In the genomic region with DNA sequence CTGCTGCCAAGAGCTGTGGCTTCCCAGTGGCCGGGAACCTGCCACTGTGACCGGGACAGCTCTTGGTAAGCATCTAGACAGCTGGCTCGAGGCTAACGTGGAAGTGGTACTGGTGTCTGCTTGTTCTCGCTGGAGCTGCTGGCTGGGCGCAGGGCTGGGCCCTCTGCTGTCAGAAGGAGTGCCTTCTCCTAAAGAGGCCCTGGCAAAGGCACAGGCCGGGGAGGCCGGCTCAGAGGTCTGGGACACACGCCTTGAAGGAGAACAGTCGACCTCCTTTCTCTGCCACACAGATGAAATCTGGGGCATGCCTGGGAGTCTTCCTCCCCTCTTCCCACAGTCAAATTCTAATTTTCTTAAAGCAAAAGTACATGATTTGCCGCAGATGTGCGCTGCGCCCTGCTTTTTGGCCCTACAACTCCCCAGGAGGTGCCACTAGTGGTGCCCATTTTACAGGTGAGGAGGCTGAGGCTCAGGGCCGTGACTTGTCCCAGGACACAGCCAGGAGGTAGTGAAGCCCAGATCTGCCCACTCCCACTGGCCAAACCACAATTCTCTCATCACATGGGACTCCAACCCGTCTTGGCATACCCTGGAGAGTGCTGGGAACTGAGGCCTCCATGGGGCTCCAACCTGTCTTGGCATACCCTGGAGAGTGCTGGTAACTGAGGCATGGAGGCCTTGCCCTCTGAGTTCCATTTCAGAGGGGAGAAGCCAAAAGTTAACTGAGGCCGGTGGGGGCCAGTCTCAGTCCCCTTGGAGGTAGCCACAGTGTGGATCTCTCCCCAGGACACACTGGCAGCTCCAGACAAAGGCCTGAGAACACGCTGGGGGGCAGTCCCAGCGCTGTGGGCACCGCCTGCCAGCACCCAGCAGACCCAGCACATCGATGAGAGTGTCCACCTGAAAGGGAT, we compare ENCODE assay signal across 17 cellular contexts. TPM values are rescaled to one million over a fixed set of nuclear protein-coding genes. Genes with fewer than 3 reads are reported as not detected.
A peak's percentile ranks its signal among the peaks of the same experiment; 100 is the strongest.
DNase-seq lines count a peak whose midpoint lies in the region; ATAC-seq and TF ChIP-seq lines count a peak whose summit lies in the region.
"Had no signal": no experiment of that assay in that cellular context is flagged by ENCODE, and none has a peak within 500 bp of the region (broad histone marks: within the 10 kb centered on the region; RNA-seq: fewer than 3 reads in every experiment).

No MANE protein-coding gene starts in this region.

- H3K14ac ChIP-seq in mesenchymal stem cell (ENCODE audit: low read length in 2 of 2): no peak overlapping the region

- CTCF ChIA-PET in HEK293T (lab: Yijun Ruan, JAX): no interaction called here

- H2BK5ac ChIP-seq in mesenchymal stem cell (ENCODE audit: low read depth, low read length, poor library complexity, severe bottlenecking): no peak overlapping the region

- no peaks in the 10 kb centered on the region for H3K79me1 ChIP-seq in mesenchymal stem cell (replicated peaks; ENCODE audit: low read length, poor library complexity, severe bottlenecking)

- no peaks in the 10 kb centered on the region for H3K27me3 ChIP-seq in WERI-Rb-1 (ENCODE audit: insufficient read depth, low read depth, severe bottlenecking)
- no peaks in the 10 kb centered on the region for H3K27me3 ChIP-seq in heart left ventricle
- H3K27me3 ChIP-seq in right lobe of liver: no peaks in the 10 kb centered on the region
- H3K27me3 ChIP-seq in mesenchymal stem cell (ENCODE audit: control insufficient read depth in 1 of 2, insufficient read depth in 1 of 2, low read length in 2 of 2): peaks cover under 1 to 10% of the 10 kb centered on the region in 2 experiments

- no peak overlapping the region for H3K18ac ChIP-seq in mesenchymal stem cell (ENCODE audit: low read depth in 1 of 2, low read length in 2 of 2)

- intact Hi-C loops in heart left ventricle (cut with DNase I): no loop called here
- intact Hi-C loops in right lobe of liver (cut with DNase I): no loop called here
- intact Hi-C loops in sciatic nerve (cut with DNase I): no loop called here

- no peak for DNase-seq in WERI-Rb-1
- DNase-seq in heart left ventricle: peak in 3 of 5 donors; percentile 28 to 60 (median 29)
- DNase-seq in right lobe of liver: peak; percentile 7 to 43 (median 38)
- DNase-seq in sciatic nerve (ENCODE audit: low spot score): peak; percentile 42
- no peak for DNase-seq in activated CD4-positive, CD25-positive, alpha-beta regulatory T cell (lab: John Stamatoyannopoulos, UW)
- no peak for DNase-seq in mesenchymal stem cell
- DNase-seq in HEK293T (ENCODE audit: extremely low spot score): no peak
- DNase-seq: Caco-2; DMS53; NCI-H1436; NCI-H69; NK-92 treated with Interleukin-12 subunit alpha and Interleukin-12 subunit beta, amount 100 ng/mL, for 24 hours; PC-3 had no signal

- TF ChIP-seq CTCF in WERI-Rb-1 (IDR thresholded peaks at IDR 0.05; ENCODE audit: low read depth, low read length) (no peak), heart left ventricle (IDR thresholded peaks at IDR 0.05) (no peak), right lobe of liver (IDR thresholded peaks at IDR 0.05) (no peak)

- H3K23ac ChIP-seq in mesenchymal stem cell (ENCODE audit: low read length in 2 of 2): no peak overlapping the region

- no peaks in the 10 kb centered on the region for H3K36me3 ChIP-seq in WERI-Rb-1
- no peaks in the 10 kb centered on the region for H3K36me3 ChIP-seq in heart left ventricle
- no peaks in the 10 kb centered on the region for H3K36me3 ChIP-seq in right lobe of liver
- no peaks in the 10 kb centered on the region for H3K36me3 ChIP-seq in mesenchymal stem cell (ENCODE audit: control insufficient read depth in 1 of 2, insufficient read depth in 2 of 2, low read depth in 1 of 2, low read length in 2 of 2)
- H3K36me3 ChIP-seq: HAP-1 had no signal

- H3K4me2 ChIP-seq in mesenchymal stem cell (ENCODE audit: low read length, poor library complexity, severe bottlenecking): no peak overlapping the region
- H3K4me2 ChIP-seq: A549 had no signal

- H2BK12ac ChIP-seq in mesenchymal stem cell (ENCODE audit: low read length in 2 of 2): no peak overlapping the region

- H3K9ac ChIP-seq in mesenchymal stem cell (ENCODE audit: low read length): no peak overlapping the region

- H2AFZ ChIP-seq in mesenchymal stem cell (ENCODE audit: low read depth, low read length): no peak overlapping the region

- TF ChIP-seq POLR2A in heart left ventricle (IDR thresholded peaks at IDR 0.05) (no peak), right lobe of liver (IDR thresholded peaks at IDR 0.05) (no peak)

- no peak overlapping the region for H2AK5ac ChIP-seq in mesenchymal stem cell (ENCODE audit: low read length, severe bottlenecking)

- no peak overlapping the region for H4K8ac ChIP-seq in mesenchymal stem cell (ENCODE audit: low read length)

- peak in 1 of 4 donors; percentile 24 for ATAC-seq in heart left ventricle
- no peak for ATAC-seq in right lobe of liver
- ATAC-seq in sciatic nerve: no peak
- no peak for ATAC-seq in GM18867 (IDR thresholded peaks at IDR 0.05; ENCODE audit: unreplicated experiment)
- ATAC-seq: PC-3 had no signal

- H3K4me1 ChIP-seq in heart left ventricle: peaks cover 0 to 19% (median 11%) of the 10 kb centered on the region in 12 donors
- H3K4me1 ChIP-seq in right lobe of liver: peaks cover 0 to 19% (median 5%) of the 10 kb centered on the region in 4 donors
- H3K4me1 ChIP-seq in mesenchymal stem cell (ENCODE audit: control insufficient read depth, insufficient read depth, low read depth, low read length): peaks cover 16% of the 10 kb centered on the region
- H3K4me1 ChIP-seq: Caco-2, HAP-1 had no signal

- peak overlapping the region in 1 of 2 experiments; percentile 58 for H3K4ac ChIP-seq in mesenchymal stem cell (ENCODE audit: low read depth in 1 of 2, low read length in 2 of 2)

- H2BK120ac ChIP-seq in mesenchymal stem cell (ENCODE audit: low read depth, low read length): no peak overlapping the region

- POLR2A ChIA-PET in HEK293T (lab: Yijun Ruan, JAX): interaction anchor here (1.1 kb wide), 1 partner anchor 326 kb away, joined by 3 read pairs; no protein-coding TSS in a partner anchor

- H3K27ac ChIP-seq in WERI-Rb-1 (peak overlapping the region; percentile 81), heart left ventricle (no peak overlapping the region), right lobe of liver (no peak overlapping the region), mesenchymal stem cell (ENCODE audit: low read length, poor library complexity, severe bottlenecking) (no peak overlapping the region)
- H3K27ac ChIP-seq: A549, C4-2B had no signal

- H3K9me3 ChIP-seq in WERI-Rb-1 (ENCODE audit: severe bottlenecking) (no peaks in the 10 kb centered on the region), heart left ventricle (peaks cover 0 to 27% (median 0%) of the 10 kb centered on the region in 12 donors), right lobe of liver (no peaks in the 10 kb centered on the region), mesenchymal stem cell (ENCODE audit: control insufficient read depth, low read length) (peaks cover 17% of the 10 kb centered on the region)
- H3K9me3 ChIP-seq: HAP-1 had no signal

- H3K4me3 ChIP-seq in WERI-Rb-1 (ENCODE audit: low read depth, low read length) (no peak overlapping the region), heart left ventricle (no peak overlapping the region), right lobe of liver (no peak overlapping the region), mesenchymal stem cell (ENCODE audit: insufficient read depth in 1 of 2, low read depth in 1 of 2, low read length in 2 of 2) (no peak overlapping the region)
- H3K4me3 ChIP-seq: A549, HAP-1 had no signal

- no peak overlapping the region for H2BK15ac ChIP-seq in mesenchymal stem cell (ENCODE audit: low read depth, poor library complexity, severe bottlenecking)

- no peak overlapping the region for H4K91ac ChIP-seq in mesenchymal stem cell (ENCODE audit: low read length)

- WGBS in heart left ventricle, 4 donors: 92 to 93% (median 92%) methylated on average over 18 to 20 of the region's 20 CpGs
- WGBS in right lobe of liver (ENCODE audit: insufficient coverage, low coverage, low lambda C conversion rate, missing lambda C conversion rate): 80% methylated on average over 6 of the region's 20 CpGs
- WGBS in mesenchymal stem cell: 93% methylated on average over 20 of the region's 20 CpGs

TF ChIP-seq in HEK293T, 16 proteins besides CTCF, POLR2A, EP300 and RAD21:
- TF ChIP-seq SUZ12 (IDR thresholded peaks at IDR 0.05) (no peak), TARDBP (IDR thresholded peaks at IDR 0.05) (no peak)

RNA-seq across cellular contexts. Expression of gene RXRA, which starts 12.0 kb away (rescaled TPM):
- total RNA-seq in heart left ventricle (10 to 100 TPM; 45.5 to 87.9 (median 52.9) TPM), right lobe of liver (100 to 1,000 TPM; 105 to 165 (median 131) TPM), sciatic nerve (78.1 TPM)
- polyA plus RNA-seq in heart left ventricle: 10 to 100 TPM; 54.9 to 55.8 TPM
- polyA plus RNA-seq in mesenchymal stem cell (2013, experiment 1 of 2): 37.8 TPM
- polyA plus RNA-seq in mesenchymal stem cell (2013, experiment 2 of 2): 38.3 TPM

Comparison
In these comparisons a context has a peak if more than half of its experiments do, and no peak if none do; other contexts are left out.
1. DNase-seq: peak in heart left ventricle (3 of 5), right lobe of liver (3 of 3) and sciatic nerve (single experiment); none in WERI-Rb-1 (single experiment), activated CD4-positive, CD25-positive, alpha-beta regulatory T cell (0 of 4), mesenchymal stem cell (single experiment) and HEK293T (single experiment).